22 cellular contexts compared by ENCODE assay signal in genomic region chr18:23816740-23817139, GRCh38.
DNase-seq lines count a peak whose midpoint lies in the region; ATAC-seq, FAIRE-seq and TF ChIP-seq lines count a peak whose summit lies in the region.
"Had no signal": no experiment of that assay in that cellular context is flagged by ENCODE, and none has a peak within 500 bp of the region (broad histone marks: within the 10 kb centered on the region; RNA-seq: fewer than 3 reads in every experiment).

No MANE protein-coding gene starts in this region.

- H3K4me1 ChIP-seq in BLaER1 treated with 17β-estradiol and CSF1 and Interleukin-3, amounts not matched to agents 10 nM and 100 nM = peaks cover 4 to 25% (median 13%) of the 10 kb centered on the region in 10 experiments; a peak in 18 of 20 replicates
- H3K4me1 ChIP-seq in H1 (replicated peaks in 1 of 4; ENCODE audit: control insufficient read depth in 3 of 4, insufficient read depth in 4 of 4, low read length in 3 of 4) = peaks cover 2 to 9% (median 5%) of the 10 kb centered on the region in 4 experiments; a peak in 5 of 7 replicates
- no peaks in the 10 kb centered on the region for H3K4me1 ChIP-seq in mesenchymal stem cell (ENCODE audit: control insufficient read depth, insufficient read depth, low read depth, low read length)
- H3K4me1 ChIP-seq in SK-N-SH (ENCODE audit: control insufficient read depth in 1 of 2, insufficient read depth in 2 of 2, low read depth in 1 of 2, low read length in 1 of 2) = peaks cover 0 to 6% of the 10 kb centered on the region in 2 experiments; a peak in 2 of 4 replicates
- H3K4me1 ChIP-seq: BE2C had no signal

- TF ChIP-seq POLR2A in H1 (IDR thresholded peaks at IDR 0.05; ENCODE audit: control extremely low read depth in 1 of 2, low read depth in 2 of 2, low read length in 2 of 2) = no peak

- H3K14ac ChIP-seq in H1 (ENCODE audit: insufficient read length) (no peak overlapping the region), mesenchymal stem cell (ENCODE audit: low read length in 2 of 2) (no peak overlapping the region)

- no peaks in the 10 kb centered on the region for H4K20me1 ChIP-seq in BLaER1 treated with 17β-estradiol and CSF1 and Interleukin-3, amounts not matched to agents 10 nM and 100 nM
- H4K20me1 ChIP-seq in H1 (replicated peaks in 1 of 2; ENCODE audit: control insufficient read depth in 1 of 2, insufficient read depth in 2 of 2, low read length in 2 of 2) = no peaks in the 10 kb centered on the region
- no peaks in the 10 kb centered on the region for H4K20me1 ChIP-seq in SK-N-SH (ENCODE audit: insufficient read depth)

- H3K27ac ChIP-seq in BLaER1 treated with 17β-estradiol and CSF1 and Interleukin-3, amounts not matched to agents 10 nM and 100 nM = peak overlapping the region in 2 of 11 experiments; percentile 5 to 20; a peak in 1 of 22 replicates
- no peak overlapping the region for H3K27ac ChIP-seq in H1 (ENCODE audit: low read depth, low read length)
- H3K27ac ChIP-seq in mesenchymal stem cell (ENCODE audit: low read length, poor library complexity, severe bottlenecking) = no peak overlapping the region
- H3K27ac ChIP-seq in SK-N-SH (ENCODE audit: low read depth in 2 of 2, low read length in 1 of 2) = no peak overlapping the region
- no peak overlapping the region for H3K27ac ChIP-seq in dorsolateral prefrontal cortex

- WGBS in H1 (ENCODE audit: extremely low coverage in 1 of 2, insufficient coverage in 1 of 2, insufficient read length in 1 of 2, insufficient replicate concordance in 2 of 2, low coverage in 1 of 2, low lambda C conversion rate in 2 of 2, missing lambda C conversion rate in 1 of 2), 2 experiments = 85% methylated on average over 4 of the region's 4 CpGs; no CpG with 5 or more reads in 1 of the 2 experiments
- 74% methylated on average over 4 of the region's 4 CpGs for WGBS in mesenchymal stem cell
- 96% methylated on average over 4 of the region's 4 CpGs for WGBS in SK-N-SH (ENCODE audit: low lambda C conversion rate)

- POLR2A ChIA-PET in H1 (lab: Charles Lee; ENCODE audit: partially characterized antibody) (no interaction called here), SK-N-SH (lab: Yijun Ruan, JAX) (no interaction called here)
- POLR2A ChIA-PET in naive thymus-derived CD8-positive, alpha-beta T cell (lab: Charles Lee) = no interaction called here

- no peak overlapping the region for H2BK20ac ChIP-seq in H1 (ENCODE audit: low read length)

- H3F3A ChIP-seq in SK-N-SH (replicated peaks; ENCODE audit: insufficient read depth) = no peaks in the 10 kb centered on the region

- H2BK120ac ChIP-seq in H1 (replicated peaks; ENCODE audit: low read depth, low read length) (no peak overlapping the region), mesenchymal stem cell (ENCODE audit: low read depth, low read length) (no peak overlapping the region)

- H3K4me3 Mint-ChIP-seq in naive thymus-derived CD8-positive, alpha-beta T cell = no peak overlapping the region
- H3K4me3 Mint-ChIP-seq: CD4-positive, alpha-beta T cell had no signal

- intact Hi-C loops in dorsolateral prefrontal cortex (cut with DNase I) = loop anchor here (10.0 kb wide), 2 partner anchors 302 to 308 kb away; no protein-coding TSS in a partner anchor

- H3K9me2 ChIP-seq in SK-N-SH = no peaks in the 10 kb centered on the region

- ATAC-seq in naive thymus-derived CD8-positive, alpha-beta T cell = no peak
- ATAC-seq: K562, PC-3 had no signal

- H3K79me1 ChIP-seq in H1 (ENCODE audit: low read depth, low read length) (no peaks in the 10 kb centered on the region), mesenchymal stem cell (replicated peaks; ENCODE audit: low read length, poor library complexity, severe bottlenecking) (no peaks in the 10 kb centered on the region)

- FAIRE-seq in H1 (lab: Jason Lieb, UNC) = no peak
- FAIRE-seq: A204.1, K562 had no signal

- H3K27me3 ChIP-seq in BLaER1 treated with 17β-estradiol and CSF1 and Interleukin-3, amounts not matched to agents 10 nM and 100 nM = no peaks in the 10 kb centered on the region
- H3K27me3 ChIP-seq in H1 (replicated peaks in 1 of 4; ENCODE audit: control insufficient read depth in 3 of 4, extremely low read depth in 1 of 4, insufficient read depth in 3 of 4, low read length in 3 of 4) (no peaks in the 10 kb centered on the region), mesenchymal stem cell (ENCODE audit: control insufficient read depth in 1 of 2, insufficient read depth in 1 of 2, low read length in 2 of 2) (no peaks in the 10 kb centered on the region), SK-N-SH (ENCODE audit: insufficient read depth) (no peaks in the 10 kb centered on the region), dorsolateral prefrontal cortex (no peaks in the 10 kb centered on the region)
- H3K27me3 ChIP-seq: BE2C had no signal

- H3K23ac ChIP-seq in H1 (ENCODE audit: insufficient read length) (no peak overlapping the region), mesenchymal stem cell (ENCODE audit: low read length in 2 of 2) (no peak overlapping the region)

- no peak overlapping the region for H3K4ac ChIP-seq in H1 (replicated peaks; ENCODE audit: insufficient read length, low read depth, low read length)
- H3K4ac ChIP-seq in mesenchymal stem cell (ENCODE audit: low read depth in 1 of 2, low read length in 2 of 2) = no peak overlapping the region

- H4K8ac ChIP-seq in H1 (ENCODE audit: extremely low read depth, insufficient read depth, low read length) (no peak overlapping the region), mesenchymal stem cell (ENCODE audit: low read length) (no peak overlapping the region)

- H3K4me3 ChIP-seq in BLaER1 treated with 17β-estradiol and CSF1 and Interleukin-3, amounts not matched to agents 10 nM and 100 nM = no peak overlapping the region
- no peak overlapping the region for H3K4me3 ChIP-seq in H1 (ENCODE audit: extremely low read depth in 1 of 4, insufficient read depth in 2 of 4, low read depth in 3 of 4, low read length in 4 of 4)
- H3K4me3 ChIP-seq in mesenchymal stem cell (ENCODE audit: insufficient read depth in 1 of 2, low read depth in 1 of 2, low read length in 2 of 2) = no peak overlapping the region
- no peak overlapping the region for H3K4me3 ChIP-seq in SK-N-SH (ENCODE audit: low read depth in 2 of 2, low read length in 1 of 2)
- no peak overlapping the region for H3K4me3 ChIP-seq in dorsolateral prefrontal cortex
- H3K4me3 ChIP-seq: K562 had no signal

- H3K18ac ChIP-seq in H1 (ENCODE audit: extremely low read depth, low read length) = no peak overlapping the region
- H3K18ac ChIP-seq in mesenchymal stem cell (ENCODE audit: low read depth in 1 of 2, low read length in 2 of 2) = no peak overlapping the region

- peaks cover 0 to 2% (median 0%) of the 10 kb centered on the region in 5 donors for H3K27me3 Mint-ChIP-seq in naive thymus-derived CD8-positive, alpha-beta T cell
- H3K27me3 Mint-ChIP-seq: CD4-positive, alpha-beta T cell had no signal

- TF ChIP-seq EP300 in H1 (IDR thresholded peaks at IDR 0.05; ENCODE audit: borderline replicate concordance in 1 of 2, low read depth in 2 of 2, low read length in 2 of 2) = no peak
- TF ChIP-seq EP300 in SK-N-SH (IDR thresholded peaks at IDR 0.05; ENCODE audit: borderline replicate concordance in 1 of 2, low read depth in 1 of 2, low read length in 1 of 2) = no peak

- H2BK5ac ChIP-seq in H1 (ENCODE audit: low read depth, low read length) = no peak overlapping the region
- H2BK5ac ChIP-seq in mesenchymal stem cell (ENCODE audit: low read depth, low read length, poor library complexity, severe bottlenecking) = no peak overlapping the region

- H3K79me2 ChIP-seq in H1 (ENCODE audit: control insufficient read depth in 1 of 2, insufficient read depth in 2 of 2, low read length in 2 of 2) = no peaks in the 10 kb centered on the region
- H3K79me2 ChIP-seq in SK-N-SH (ENCODE audit: insufficient read depth) = no peaks in the 10 kb centered on the region

- H3K36me3 ChIP-seq in BLaER1 treated with 17β-estradiol and CSF1 and Interleukin-3, amounts not matched to agents 10 nM and 100 nM = no peaks in the 10 kb centered on the region
- H3K36me3 ChIP-seq in H1 (ENCODE audit: control insufficient read depth in 2 of 4, insufficient read depth in 4 of 4, low read length in 3 of 4) (no peaks in the 10 kb centered on the region), mesenchymal stem cell (ENCODE audit: control insufficient read depth in 1 of 2, insufficient read depth in 2 of 2, low read depth in 1 of 2, low read length in 2 of 2) (peaks cover 0 to 45% of the 10 kb centered on the region in 2 experiments), SK-N-SH (replicated peaks in 1 of 2; ENCODE audit: control insufficient read depth in 1 of 2, insufficient read depth in 2 of 2, low read length in 1 of 2) (no peaks in the 10 kb centered on the region)
- H3K36me3 ChIP-seq: BE2C had no signal

- H4K5ac ChIP-seq in H1 (ENCODE audit: insufficient read length, low read depth, low read length) = no peak overlapping the region

- no peaks in the 10 kb centered on the region for H3K9me3 ChIP-seq in BLaER1 treated with 17β-estradiol and CSF1 and Interleukin-3, amounts not matched to agents 10 nM and 100 nM (replicated peaks in 1 of 11)
- H3K9me3 ChIP-seq in H1 (ENCODE audit: insufficient read depth in 2 of 2, low read depth in 1 of 2, low read length in 1 of 2) (no peaks in the 10 kb centered on the region), mesenchymal stem cell (ENCODE audit: control insufficient read depth, low read length) (no peaks in the 10 kb centered on the region), SK-N-SH (no peaks in the 10 kb centered on the region)
- H3K9me3 ChIP-seq: BE2C had no signal

- no peak overlapping the region for H3K56ac ChIP-seq in H1 (replicated peaks; ENCODE audit: insufficient read length, low read depth, low read length)

- DNase-seq in MV-4-11 (lab: John Stamatoyannopoulos, UW) (peak; percentile 9), H1 (ENCODE audit: low read depth in 1 of 2, low spot score in 2 of 2) (no peak), mesenchymal stem cell (no peak), GM19240 (ENCODE audit: insufficient read length, low spot score) (no peak), SK-N-SH (no peak), dorsolateral prefrontal cortex (no peak)
- no peak for DNase-seq in naive thymus-derived CD8-positive, alpha-beta T cell
- DNase-seq: BE2C; CD4-positive, alpha-beta T cell; DMS153; GF-D8; H9; NCI-H1092; NCI-H146; NCI-H2081; NCI-H2171 treated with DMSO at 0.1 percent for 48 hours; NCI-H446 treated with DMSO at 0.1 percent for 48 hours; NCI-H69; PC-3 had no signal

- H2AFZ ChIP-seq in H1 (ENCODE audit: low read length) (no peak overlapping the region), mesenchymal stem cell (ENCODE audit: low read depth, low read length) (no peak overlapping the region), SK-N-SH (ENCODE audit: low read depth) (no peak overlapping the region)

- H4K91ac ChIP-seq in H1 (replicated peaks; ENCODE audit: insufficient read length, low read length) (no peak overlapping the region), mesenchymal stem cell (ENCODE audit: low read length) (no peak overlapping the region)

- no peaks in the 10 kb centered on the region for H3K36me3 Mint-ChIP-seq in naive thymus-derived CD8-positive, alpha-beta T cell

- H2BK15ac ChIP-seq in H1 (ENCODE audit: low read length) (no peak overlapping the region), mesenchymal stem cell (ENCODE audit: low read depth, poor library complexity, severe bottlenecking) (no peak overlapping the region)

- CTCF ChIA-PET in H1 (lab: Charles Lee; ENCODE audit: partially characterized antibody) = interaction anchor here (1.7 kb wide), 1 partner anchor 102 kb away, joined by 4 read pairs; no protein-coding TSS in a partner anchor
- CTCF ChIA-PET in SK-N-SH (lab: Yijun Ruan, JAX) = interaction anchor here (1.4 kb wide), 1 partner anchor 113 kb away, joined by 5 read pairs; no protein-coding TSS in a partner anchor

- H2BK12ac ChIP-seq in H1 (ENCODE audit: low read depth, low read length) = peak overlapping the region; percentile 31; the same call in 1 of the 2 replicates
- H2BK12ac ChIP-seq in mesenchymal stem cell (ENCODE audit: low read length in 2 of 2) = no peak overlapping the region

- H2AK5ac ChIP-seq in H1 (ENCODE audit: low read depth, low read length) = no peak overlapping the region
- H2AK5ac ChIP-seq in mesenchymal stem cell (ENCODE audit: low read length, severe bottlenecking) = peak overlapping the region; percentile 23

- H3K9ac ChIP-seq in BLaER1 treated with 17β-estradiol and CSF1 and Interleukin-3, amounts not matched to agents 10 nM and 100 nM = no peak overlapping the region
- H3K9ac ChIP-seq in H1 (replicated peaks in 1 of 4; ENCODE audit: extremely low read depth in 1 of 4, low read depth in 3 of 4, low read length in 3 of 4) (no peak overlapping the region), mesenchymal stem cell (ENCODE audit: low read length) (no peak overlapping the region), SK-N-SH (no peak overlapping the region)

- H3K4me1 Mint-ChIP-seq in naive thymus-derived CD8-positive, alpha-beta T cell = peaks cover 3 to 8% (median 4%) of the 10 kb centered on the region in 4 donors

- no peak for TF ChIP-seq RAD21 in H1 (IDR thresholded peaks at IDR 0.05 in 1 of 2, conservative IDR thresholded peaks at IDR 0.05 in 1 of 2; ENCODE audit: low read depth in 2 of 2, low read length in 2 of 2)
- TF ChIP-seq RAD21 in SK-N-SH (IDR thresholded peaks at IDR 0.05; ENCODE audit: low read length) = no peak

- H3K4me2 ChIP-seq in BLaER1 treated with 17β-estradiol and CSF1 and Interleukin-3, amounts not matched to agents 10 nM and 100 nM = peak overlapping the region in 9 of 11 experiments; percentile 7 to 56 (median 38); a peak in 15 of 22 replicates
- no peak overlapping the region for H3K4me2 ChIP-seq in H1 (ENCODE audit: insufficient read depth in 1 of 2, low read depth in 2 of 2, low read length in 2 of 2)
- no peak overlapping the region for H3K4me2 ChIP-seq in mesenchymal stem cell (ENCODE audit: low read length, poor library complexity, severe bottlenecking)
- no peak overlapping the region for H3K4me2 ChIP-seq in SK-N-SH

- H3K23me2 ChIP-seq in H1 (ENCODE audit: low read depth, low read length) = no peaks in the 10 kb centered on the region

- H3K9me3 Mint-ChIP-seq in naive thymus-derived CD8-positive, alpha-beta T cell = no peaks in the 10 kb centered on the region
- H3K9me3 Mint-ChIP-seq: CD4-positive, alpha-beta T cell; H9 had no signal

- TF ChIP-seq CTCF in H1 (IDR thresholded peaks at IDR 0.05; ENCODE audit: control extremely low read depth in 1 of 3, insufficient read depth in 1 of 3, low read depth in 1 of 3, low read length in 3 of 3) (no peak), SK-N-SH (IDR thresholded peaks at IDR 0.05) (no peak), dorsolateral prefrontal cortex (IDR thresholded peaks at IDR 0.05 in 54 of 56, conservative IDR thresholded peaks at IDR 0.05 in 2 of 56; ENCODE audit: low read depth in 1 of 56, partially characterized antibody in 56 of 56) (no peak)

- peak overlapping the region in 1 of 10 donors; percentile 60 for H3K27ac Mint-ChIP-seq in naive thymus-derived CD8-positive, alpha-beta T cell
- H3K27ac Mint-ChIP-seq: CD4-positive, alpha-beta T cell had no signal

Comparison
In these comparisons a context has a peak if more than half of its experiments do, and no peak if none do; other contexts are left out.
1. H3K4me2 ChIP-seq: peak in BLaER1 treated with 17β-estradiol and CSF1 and Interleukin-3, amounts not matched to agents 10 nM and 100 nM (9 of 11); none in H1 (0 of 2), mesenchymal stem cell (single experiment) and SK-N-SH (single experiment).